Comparison of ENCODE assay signal across 8 cellular contexts in the genomic region with DNA sequence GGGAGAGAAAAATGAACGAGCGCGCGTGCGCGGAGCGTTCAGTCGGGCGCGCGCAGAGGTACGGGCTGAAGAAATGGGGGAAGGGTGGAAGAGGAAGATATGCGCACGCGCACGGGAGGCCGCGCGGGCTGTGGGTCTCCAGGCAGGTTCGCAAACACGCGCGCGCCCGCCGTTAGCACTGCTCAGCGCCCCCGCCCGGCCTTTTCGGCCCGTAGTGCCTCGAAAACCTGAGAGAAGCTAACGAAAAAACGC. TPM values are rescaled to one million over a fixed set of nuclear protein-coding genes. Genes with fewer than 3 reads are reported as not detected.
A peak's percentile ranks its signal among the peaks of the same experiment; 100 is the strongest.
DNase-seq lines count a peak whose midpoint lies in the region; ATAC-seq and TF ChIP-seq lines count a peak whose summit lies in the region.

No MANE protein-coding gene starts in this region.

- H3K27me3 Mint-ChIP-seq in activated T-cell treated with anti-CD3 and anti-CD28 coated beads, Interleukin-2, amount 50 U/mL, for 4 hours (ENCODE audit: low read depth): no peaks in the 10 kb centered on the region

- POLR2A ChIA-PET in OCI-LY7 (lab: Charles Lee): interaction anchor here (0.5 to 5.1 kb wide), 12 partner anchors 8 to 532 kb away, joined by 3 to 99 read pairs (median 6); a partner anchor contains a TSS

- peak overlapping the region; percentile 99 for H3K9ac ChIP-seq in muscle layer of colon (ENCODE audit: low read length)

- CTCF ChIA-PET in OCI-LY7 (lab: Charles Lee; ENCODE audit: unreplicated experiment): interaction anchor here (1.1 kb wide), 1 partner anchor 63 kb away, joined by 3 read pairs; no protein-coding TSS in a partner anchor

- peak; percentile 40; the same call in 1 of the 2 replicates for TF ChIP-seq CTCF in OCI-LY7 (conservative IDR thresholded peaks at IDR 0.05; ENCODE audit: low read length)

- peaks cover 47% of the 10 kb centered on the region for H3K36me3 ChIP-seq in OCI-LY7 (ENCODE audit: insufficient read depth, low read length)
- H3K36me3 ChIP-seq in muscle layer of colon (ENCODE audit: insufficient read depth, low read length): no peaks in the 10 kb centered on the region

- peak; percentile 81 for DNase-seq in COLO829 (ENCODE audit: low spot score)
- peak; percentile 95 for DNase-seq in OCI-LY7 (ENCODE audit: low spot score)
- peak; percentile 91 for DNase-seq in activated T-cell treated with anti-CD3 and anti-CD28 coated beads, Interleukin-2, amount 50 U/mL, for 4 hours
- DNase-seq in stimulated activated CD8-positive, alpha-beta memory T cell treated with anti-CD3 and anti-CD28 coated beads, Interleukin-4, amount 100 ng/mL, for 48 hours: peak; percentile 93

- peak overlapping the region; percentile 91 for H3K4me3 Mint-ChIP-seq in activated T-cell treated with anti-CD3 and anti-CD28 coated beads, Interleukin-2, amount 50 U/mL, for 4 hours

- peak overlapping the region; percentile 97 for H3K27ac ChIP-seq in OCI-LY7 (ENCODE audit: low read depth, low read length, poor library complexity, severe bottlenecking)
- H3K27ac ChIP-seq in muscle layer of colon (ENCODE audit: low read depth, low read length): peak overlapping the region; percentile 100

- H3K27me3 ChIP-seq in muscle layer of colon (ENCODE audit: control insufficient read depth in 1 of 2, insufficient read depth in 2 of 2, low read length in 2 of 2): no peaks in the 10 kb centered on the region

- no peaks in the 10 kb centered on the region for H3K9me2 ChIP-seq in OCI-LY7 (ENCODE audit: insufficient read depth, low read length)

- peaks cover 37% of the 10 kb centered on the region for H4K20me1 ChIP-seq in OCI-LY7 (ENCODE audit: insufficient read depth, low read length)

- H3K4me1 ChIP-seq in OCI-LY7 (ENCODE audit: insufficient read depth, low read length, poor library complexity, severe bottlenecking): peaks cover 47% of the 10 kb centered on the region
- H3K4me1 ChIP-seq in muscle layer of colon (ENCODE audit: insufficient read depth, low read length): peaks cover 51% of the 10 kb centered on the region

- ATAC-seq in GM21528 (IDR thresholded peaks at IDR 0.05; ENCODE audit: low FRiP score, unreplicated experiment): peak; percentile 54
- peak; percentile 58 to 63 for ATAC-seq in activated T-cell treated with anti-CD3 and anti-CD28 coated beads, Interleukin-2, amount 50 U/mL, for 4 hours
- ATAC-seq in esophagus mucosa: peak; percentile 89

- TF ChIP-seq EP300 in Ishikawa (IDR thresholded peaks at IDR 0.05; ENCODE audit: borderline replicate concordance): no peak

- H3K4me3 ChIP-seq in OCI-LY7 (ENCODE audit: low read depth, low read length, poor library complexity, severe bottlenecking) (peak overlapping the region; percentile 88), muscle layer of colon (ENCODE audit: low read depth in 1 of 2, low read length in 2 of 2) (peak overlapping the region; percentile 63 to 99)

- H2AFZ ChIP-seq in OCI-LY7 (ENCODE audit: low read length): peak overlapping the region; percentile 53; the same call in 1 of the 2 replicates

- H3K36me3 Mint-ChIP-seq in activated T-cell treated with anti-CD3 and anti-CD28 coated beads, Interleukin-2, amount 50 U/mL, for 4 hours (ENCODE audit: insufficient read depth): peaks cover 28% of the 10 kb centered on the region

- H3K9me3 ChIP-seq in OCI-LY7 (ENCODE audit: low read length): no peaks in the 10 kb centered on the region
- no peaks in the 10 kb centered on the region for H3K9me3 ChIP-seq in muscle layer of colon (ENCODE audit: low read length)

- TF ChIP-seq RAD21 in Ishikawa (IDR thresholded peaks at IDR 0.05; ENCODE audit: low read depth): no peak

- peak overlapping the region; percentile 91 for H3K4me2 ChIP-seq in OCI-LY7 (ENCODE audit: low read length)

- peaks cover 55% of the 10 kb centered on the region for H3K79me2 ChIP-seq in OCI-LY7 (ENCODE audit: insufficient read depth, low read depth, low read length)

- intact Hi-C loops in OCI-LY7 (cut with micrococcal nuclease; ENCODE audit: unreplicated experiment): loop anchor here (1.0 to 10.0 kb wide), 3 partner anchors 39 to 791 kb away; a partner anchor contains a TSS

- TSS peak; percentile 62 for BruUV-seq in OCI-LY7 (replicated peaks; lab: Mats Ljungman, UMichigan)

- H3K9me3 Mint-ChIP-seq in activated T-cell treated with anti-CD3 and anti-CD28 coated beads, Interleukin-2, amount 50 U/mL, for 4 hours: no peaks in the 10 kb centered on the region

- peaks cover 47% of the 10 kb centered on the region for H3K4me1 Mint-ChIP-seq in activated T-cell treated with anti-CD3 and anti-CD28 coated beads, Interleukin-2, amount 50 U/mL, for 4 hours (ENCODE audit: low read depth)

TF ChIP-seq in Ishikawa, 13 proteins besides CTCF, POLR2A, EP300 and RAD21:
- no peak for TF ChIP-seq YY1 (IDR thresholded peaks at IDR 0.05; ENCODE audit: low read depth)
- TF ChIP-seq, protein P1, sequence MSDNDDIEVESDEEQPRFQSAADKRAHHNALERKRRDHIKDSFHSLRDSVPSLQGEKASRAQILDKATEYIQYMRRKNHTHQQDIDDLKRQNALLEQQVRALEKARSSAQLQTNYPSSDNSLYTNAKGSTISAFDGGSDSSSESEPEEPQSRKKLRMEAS (IDR thresholded peaks at IDR 0.05): no peak; the same call in 1 of the 2 replicates
- TF ChIP-seq, protein P2, sequence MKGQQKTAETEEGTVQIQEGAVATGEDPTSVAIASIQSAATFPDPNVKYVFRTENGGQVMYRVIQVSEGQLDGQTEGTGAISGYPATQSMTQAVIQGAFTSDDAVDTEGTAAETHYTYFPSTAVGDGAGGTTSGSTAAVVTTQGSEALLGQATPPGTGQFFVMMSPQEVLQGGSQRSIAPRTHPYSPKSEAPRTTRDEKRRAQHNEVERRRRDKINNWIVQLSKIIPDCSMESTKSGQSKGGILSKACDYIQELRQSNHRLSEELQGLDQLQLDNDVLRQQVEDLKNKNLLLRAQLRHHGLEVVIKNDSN (IDR thresholded peaks at IDR 0.05): no peak
- no peak for TF ChIP-seq TEAD4 (IDR thresholded peaks at IDR 0.05)
- TF ChIP-seq CEBPB (IDR thresholded peaks at IDR 0.05): peak; percentile 2; the same call in 1 of the 2 replicates
- no peak for TF ChIP-seq FOXM1 (IDR thresholded peaks at IDR 0.05; ENCODE audit: borderline replicate concordance, low read depth)

RNA-seq across cellular contexts. Expression of a gene that starts 0.4 kb away (rescaled TPM):
- total RNA-seq in OCI-LY7 (2014; rRNA removed; shearing (Covaris generic)): 130 and 228 TPM in 2 replicates
- total RNA-seq in OCI-LY7 (2022) (186 and 189 TPM in 2 replicates), esophagus mucosa (80.9 TPM)
- total RNA-seq in activated T-cell treated with anti-CD3 and anti-CD28 coated beads, Interleukin-2, amount 50 U/mL, for 4 hours: 100 to 1,000 TPM; 241 to 270 (median 261) TPM

RNA-seq across cellular contexts. Expression of a gene that starts 39.1 kb away (rescaled TPM):
- 9.3 and 10.4 TPM in 2 replicates for total RNA-seq in OCI-LY7 (2014; rRNA removed; shearing (Covaris generic))
- total RNA-seq in OCI-LY7 (2022) (26.6 and 32.9 TPM in 2 replicates), esophagus mucosa (4.3 TPM)
- total RNA-seq in activated T-cell treated with anti-CD3 and anti-CD28 coated beads, Interleukin-2, amount 50 U/mL, for 4 hours: 10 to 100 TPM in 2 of 3 donors, 1 to 10 TPM in 1; 9.9 to 16.7 (median 13.4) TPM

Comparison
In these comparisons a context has a peak if more than half of its experiments do, and no peak if none do; other contexts are left out.
1. Peak in every context shown above with its lines: DNase-seq, ATAC-seq, H3K4me3 ChIP-seq and H3K27ac ChIP-seq.